ENCODE assay signal across 12 cellular contexts in genomic region chr5:139678751-139679750, GRCh38. TPM values are rescaled to one million over a fixed set of nuclear protein-coding genes. Genes with fewer than 3 reads are reported as not detected.
DNase-seq lines count a peak whose midpoint lies in the region; ATAC-seq and TF ChIP-seq lines count a peak whose summit lies in the region.
"Had no signal": no experiment of that assay in that cellular context is flagged by ENCODE, and none has a peak within 500 bp of the region (broad histone marks: within the 10 kb centered on the region; RNA-seq: fewer than 3 reads in every experiment).

No MANE protein-coding gene starts in this region.

- H3K36me3 Mint-ChIP-seq in activated CD4-positive, alpha-beta T cell treated with anti-CD3 and anti-CD28 coated beads, Interleukin-2, amount 10 ng/mL, durations not matched to agents 24 days and 14 days (ENCODE audit: low read depth), result no peaks in the 10 kb centered on the region
- peaks cover 9% of the 10 kb centered on the region for H3K36me3 Mint-ChIP-seq in T-cell

- H3K4me3 ChIP-seq in BLaER1 treated with 17β-estradiol and CSF1 and Interleukin-3, amounts not matched to agents 10 nM and 100 nM, result no peak overlapping the region
- H3K4me3 ChIP-seq in WERI-Rb-1 (ENCODE audit: low read depth, low read length) (no peak overlapping the region), psoas muscle (no peak overlapping the region)
- H3K4me3 ChIP-seq: GM12878 had no signal

- no peak overlapping the region for H3K27ac Mint-ChIP-seq in activated CD4-positive, alpha-beta T cell treated with anti-CD3 and anti-CD28 coated beads, Interleukin-2, amount 10 ng/mL, durations not matched to agents 24 days and 14 days
- no peak overlapping the region for H3K27ac Mint-ChIP-seq in T-cell
- H3K27ac Mint-ChIP-seq: CD4-positive, alpha-beta T cell; stimulated activated naive CD8-positive, alpha-beta T cell treated with anti-CD3 and anti-CD28 coated beads, Interleukin-15, Interleukin-2, amounts not matched to agents 100 ng/mL and 50 ng/mL, for 24 hours had no signal

- H3K4me2 ChIP-seq in BLaER1 treated with 17β-estradiol and CSF1 and Interleukin-3, amounts not matched to agents 10 nM and 100 nM, result peak overlapping the region; percentile 42 to 79 (median 62); a peak in 21 of 22 replicates

- CTCF ChIA-PET in T-cell (lab: Charles Lee), result no interaction called here

- H3K4me1 ChIP-seq in BLaER1 treated with 17β-estradiol and CSF1 and Interleukin-3, amounts not matched to agents 10 nM and 100 nM, result peaks cover 53 to 93% (median 86%) of the 10 kb centered on the region in 10 experiments
- H3K4me1 ChIP-seq in psoas muscle, result peaks cover 77% of the 10 kb centered on the region

- H3K9ac ChIP-seq in BLaER1 treated with 17β-estradiol and CSF1 and Interleukin-3, amounts not matched to agents 10 nM and 100 nM, result peak overlapping the region in 8 of 11 experiments; percentile 3 to 59 (median 32); a peak in 11 of 22 replicates

- H3K4me3 Mint-ChIP-seq in activated CD4-positive, alpha-beta T cell treated with anti-CD3 and anti-CD28 coated beads, Interleukin-2, amount 10 ng/mL, durations not matched to agents 24 days and 14 days, result no peak overlapping the region
- H3K4me3 Mint-ChIP-seq in T-cell, result no peak overlapping the region
- H3K4me3 Mint-ChIP-seq: CD4-positive, alpha-beta T cell; stimulated activated naive CD8-positive, alpha-beta T cell treated with anti-CD3 and anti-CD28 coated beads, Interleukin-15, Interleukin-2, amounts not matched to agents 100 ng/mL and 50 ng/mL, for 24 hours had no signal

- POLR2A ChIA-PET in T-cell (lab: Charles Lee), result no interaction called here

- H3K27ac ChIP-seq in BLaER1 treated with 17β-estradiol and CSF1 and Interleukin-3, amounts not matched to agents 10 nM and 100 nM, result peak overlapping the region in 8 of 11 experiments; percentile 34 to 72 (median 48); a peak in 15 of 22 replicates
- peak overlapping the region; percentile 44 for H3K27ac ChIP-seq in WERI-Rb-1
- H3K27ac ChIP-seq in psoas muscle, result peak overlapping the region; percentile 77

- WGBS in psoas muscle, 3 donors, result 40 to 59% (median 53%) methylated on average over 16 to 17 of the region's 17 CpGs

- no peaks in the 10 kb centered on the region for H3K9me3 ChIP-seq in BLaER1 treated with 17β-estradiol and CSF1 and Interleukin-3, amounts not matched to agents 10 nM and 100 nM (replicated peaks in 1 of 11)
- H3K9me3 ChIP-seq in WERI-Rb-1 (ENCODE audit: severe bottlenecking) (no peaks in the 10 kb centered on the region), psoas muscle (no peaks in the 10 kb centered on the region)

- peaks cover 19 to 92% (median 59%) of the 10 kb centered on the region in 11 experiments; a peak in 19 of 22 replicates for H4K20me1 ChIP-seq in BLaER1 treated with 17β-estradiol and CSF1 and Interleukin-3, amounts not matched to agents 10 nM and 100 nM

- no peaks in the 10 kb centered on the region for H3K9me3 Mint-ChIP-seq in activated CD4-positive, alpha-beta T cell treated with anti-CD3 and anti-CD28 coated beads, Interleukin-2, amount 10 ng/mL, durations not matched to agents 24 days and 14 days
- H3K9me3 Mint-ChIP-seq in T-cell, result no peaks in the 10 kb centered on the region
- H3K9me3 Mint-ChIP-seq: CD4-positive, alpha-beta T cell; stimulated activated naive CD8-positive, alpha-beta T cell treated with anti-CD3 and anti-CD28 coated beads, Interleukin-15, Interleukin-2, amounts not matched to agents 100 ng/mL and 50 ng/mL, for 24 hours had no signal

- peak; percentile 6 for ATAC-seq in Right ventricle myocardium superior (ENCODE audit: poor library complexity)
- ATAC-seq in psoas muscle, result peak; percentile 64 to 78 (median 71)
- no peak for ATAC-seq in GM18867 (IDR thresholded peaks at IDR 0.05; ENCODE audit: unreplicated experiment)
- ATAC-seq in T-cell (replicated peaks in 1 of 4), result no peak
- ATAC-seq: GM12878 had no signal

- DNase-seq in WERI-Rb-1 (peak; percentile 57), Right ventricle myocardium superior (no peak), psoas muscle (peak; percentile 63 to 89), T-cell (no peak)
- no peak for DNase-seq in NK-92 treated with Interleukin-12 subunit alpha and Interleukin-12 subunit beta, amount 100 ng/mL, for 24 hours (lab: John Stamatoyannopoulos, UW)
- DNase-seq in activated CD4-positive, alpha-beta T cell treated with anti-CD3 and anti-CD28 coated beads, Interleukin-2, amount 10 ng/mL, durations not matched to agents 24 days and 14 days, result no peak
- DNase-seq: activated gamma-delta T cell; CD4-positive, alpha-beta T cell had no signal

- intact Hi-C loops in Right ventricle myocardium superior (cut with DNase I) (no loop called here), psoas muscle (cut with DNase I) (no loop called here)
- intact Hi-C loops in activated CD4-positive, alpha-beta T cell treated with anti-CD3 and anti-CD28 coated beads, Interleukin-2, amount 10 ng/mL, durations not matched to agents 24 days and 14 days (cut with micrococcal nuclease), result no loop called here

- peaks cover 0 to 31% (median 22%) of the 10 kb centered on the region in 11 experiments; a peak in 19 of 22 replicates for H3K36me3 ChIP-seq in BLaER1 treated with 17β-estradiol and CSF1 and Interleukin-3, amounts not matched to agents 10 nM and 100 nM
- H3K36me3 ChIP-seq in WERI-Rb-1 (peaks cover 53% of the 10 kb centered on the region), psoas muscle (ENCODE audit: insufficient read depth in 1 of 2, low read depth in 1 of 2) (peaks cover 0 to 41% of the 10 kb centered on the region in 2 donors)

- no peaks in the 10 kb centered on the region for H3K27me3 ChIP-seq in BLaER1 treated with 17β-estradiol and CSF1 and Interleukin-3, amounts not matched to agents 10 nM and 100 nM
- H3K27me3 ChIP-seq in WERI-Rb-1 (ENCODE audit: insufficient read depth, low read depth, severe bottlenecking) (no peaks in the 10 kb centered on the region), psoas muscle (ENCODE audit: insufficient read depth in 3 of 3, low read length in 2 of 3) (no peaks in the 10 kb centered on the region)

- no peaks in the 10 kb centered on the region for H3K4me1 Mint-ChIP-seq in activated CD4-positive, alpha-beta T cell treated with anti-CD3 and anti-CD28 coated beads, Interleukin-2, amount 10 ng/mL, durations not matched to agents 24 days and 14 days
- peaks cover 1 to 11% (median 4%) of the 10 kb centered on the region in 3 donors for H3K4me1 Mint-ChIP-seq in T-cell

- no peak for TF ChIP-seq CTCF in WERI-Rb-1 (IDR thresholded peaks at IDR 0.05; ENCODE audit: low read depth, low read length)
- no peak for TF ChIP-seq CTCF in psoas muscle (IDR thresholded peaks at IDR 0.05)

- peaks cover 4% of the 10 kb centered on the region for H3K27me3 Mint-ChIP-seq in activated CD4-positive, alpha-beta T cell treated with anti-CD3 and anti-CD28 coated beads, Interleukin-2, amount 10 ng/mL, durations not matched to agents 24 days and 14 days
- H3K27me3 Mint-ChIP-seq in T-cell, result no peaks in the 10 kb centered on the region
- H3K27me3 Mint-ChIP-seq: CD4-positive, alpha-beta T cell; stimulated activated naive CD8-positive, alpha-beta T cell treated with anti-CD3 and anti-CD28 coated beads, Interleukin-15, Interleukin-2, amounts not matched to agents 100 ng/mL and 50 ng/mL, for 24 hours had no signal

RNA-seq across cellular contexts. Expression of gene CXXC5, which starts 30.9 kb away (rescaled TPM):
- total RNA-seq in Right ventricle myocardium superior (67.3 TPM), psoas muscle (10 to 100 TPM; 31.9 to 88.3 (median 48.5) TPM), T-cell (1 to 10 TPM; 5.1 to 7.6 (median 6.2) TPM)
- 10 to 100 TPM; 24.5 to 48.5 (median 27.0) TPM for polyA plus RNA-seq in psoas muscle
- total RNA-seq in activated CD4-positive, alpha-beta T cell treated with anti-CD3 and anti-CD28 coated beads, Interleukin-2, amount 10 ng/mL, durations not matched to agents 24 days and 14 days, result 1.2 and 1.9 TPM in 2 replicates

Comparison
In these comparisons a context has a peak if more than half of its experiments do, and no peak if none do; other contexts are left out.
1. DNase-seq: peak in WERI-Rb-1 (single experiment) and psoas muscle (2 of 2); none in Right ventricle myocardium superior (single experiment), NK-92 treated with Interleukin-12 subunit alpha and Interleukin-12 subunit beta, amount 100 ng/mL, for 24 hours (single experiment), activated CD4-positive, alpha-beta T cell treated with anti-CD3 and anti-CD28 coated beads, Interleukin-2, amount 10 ng/mL, durations not matched to agents 24 days and 14 days (single experiment) and T-cell (0 of 34).
2. ATAC-seq: peak in Right ventricle myocardium superior (single experiment) and psoas muscle (4 of 4); none in GM18867 (single experiment) and T-cell (0 of 4).
3. Peak in every context shown above with its lines, with median percentiles within 50 percentile points of each other: H3K27ac ChIP-seq.